40 cellular contexts compared by ENCODE assay signal in genomic region chr2:12693509-12693908, GRCh38.
"Had no signal": no experiment of that assay in that cellular context is flagged by ENCODE, and none has a peak within 500 bp of the region (broad histone marks: within the 10 kb centered on the region; RNA-seq: fewer than 3 reads in every experiment).

No MANE protein-coding gene starts in this region.

- H3K9me3 ChIP-seq: adrenal gland, ascending aorta, body of pancreas, breast epithelium had no signal

- FAIRE-seq: astrocyte had no signal

- H3K4me3 ChIP-seq: adrenal gland, ascending aorta, body of pancreas, breast epithelium, cardiac muscle cell had no signal

- H3K4me1 Mint-ChIP-seq: activated T-helper 17 cell treated with anti-CD3 and anti-CD28 coated beads, Interleukin-2, amount 50 U/mL, for 72 hours; brain; central memory CD8-positive, alpha-beta T cell had no signal

- H3K27me3 ChIP-seq: adrenal gland, ascending aorta, body of pancreas, brain microvascular endothelial cell, breast epithelium, cardiac muscle cell had no signal

- H3K36me3 ChIP-seq: adrenal gland, ascending aorta, brain microvascular endothelial cell, breast epithelium, cardiac muscle cell had no signal

- H3K27ac ChIP-seq: adrenal gland, ascending aorta, body of pancreas, brain microvascular endothelial cell, breast epithelium, cardiac muscle cell had no signal

- ATAC-seq: activated naive CD4-positive, alpha-beta T cell treated with anti-CD3 and anti-CD28 coated beads, Interleukin-2, amount 50 U/mL, for 72 hours; activated naive CD8-positive, alpha-beta T cell treated with anti-CD3 and anti-CD28 coated beads, Interleukin-2, amount 50 U/mL, for 24 hours; activated T-cell treated with anti-CD3 and anti-CD28 coated beads, Interleukin-2, amount 50 U/mL, for 4 hours; activated T-cell treated with anti-CD3 and anti-CD28 coated beads, Interleukin-2, amount 50 U/mL, for 72 hours; activated T-helper 17 cell treated with anti-CD3 and anti-CD28 coated beads, Interleukin-2, amount 50 U/mL, for 72 hours; body of pancreas had no signal

- H3K4me1 ChIP-seq: adrenal gland, ascending aorta, breast epithelium had no signal

- H3K27ac Mint-ChIP-seq: activated naive CD4-positive, alpha-beta T cell treated with anti-CD3 and anti-CD28 coated beads for 36 hours; activated naive CD4-positive, alpha-beta T cell treated with anti-CD3 and anti-CD28 coated beads, Interleukin-2, amount 10 ng/mL, durations not matched to agents 7 days and 5 days; activated naive CD4-positive, alpha-beta T cell treated with anti-CD3 and anti-CD28 coated beads, Interleukin-2, amount 50 U/mL, for 24 hours; activated naive CD4-positive, alpha-beta T cell treated with anti-CD3 and anti-CD28 coated beads, Interleukin-2, amount 50 U/mL, for 72 hours; activated naive CD8-positive, alpha-beta T cell; activated naive CD8-positive, alpha-beta T cell treated with anti-CD3 and anti-CD28 coated beads for 36 hours; activated naive CD8-positive, alpha-beta T cell treated with anti-CD3 and anti-CD28 coated beads, Interleukin-2, amount 10 ng/mL, durations not matched to agents 7 days and 5 days; activated naive CD8-positive, alpha-beta T cell treated with anti-CD3 and anti-CD28 coated beads, Interleukin-2, amount 50 U/mL, for 24 hours; activated T-cell treated with anti-CD3 and anti-CD28 coated beads, Interleukin-2, amount 50 U/mL, for 24 hours; activated T-cell treated with anti-CD3 and anti-CD28 coated beads, Interleukin-2, amount 50 U/mL, for 72 hours; activated T-helper 1 cell treated with anti-CD3 and anti-CD28 coated beads, Interleukin-12 subunit alpha, Interleukin-12 subunit beta, Interleukin-2, Interleukin-4 antibody, amounts not matched to agents 30 ng/mL and 10 ng/mL and 1 ng/mL, durations not matched to agents 14 hours and 24 hours and 36 hours; activated T-helper 17 cell treated with anti-CD3 and anti-CD28 coated beads, Interleukin-2, amount 50 U/mL, for 72 hours; activated T-helper 2 cell treated with anti-CD3 and anti-CD28 coated beads, Interferon-gamma antibody, Interleukin-2, Interleukin-4, amounts not matched to agents 10 μg/mL and 5 μg/mL and 100 μg/mL, durations not matched to agents 14 hours and 24 hours and 36 hours; brain had no signal

- DNase-seq: activated effector memory CD4-positive, alpha-beta T cell treated with anti-CD3 and anti-CD28 coated beads, Interleukin-2, amount 50 U/mL, for 16 hours; activated effector memory CD4-positive, alpha-beta T cell treated with Interleukin-2 at 50 U/mL for 16 hours; activated gamma-delta T cell; activated gamma-delta T cell treated with Interleukin-2 at 50 U/mL for 16 hours; activated naive CD4-positive, alpha-beta T cell; activated naive CD4-positive, alpha-beta T cell treated with anti-CD3 and anti-CD28 coated beads for 36 hours; activated naive CD4-positive, alpha-beta T cell treated with anti-CD3 and anti-CD28 coated beads, Interleukin-2, amount 10 ng/mL, durations not matched to agents 7 days and 5 days; activated naive CD4-positive, alpha-beta T cell treated with anti-CD3 and anti-CD28 coated beads, Interleukin-2, amount 50 U/mL, for 16 hours; activated naive CD4-positive, alpha-beta T cell treated with Interleukin-2 at 50 U/mL for 16 hours; activated naive CD8-positive, alpha-beta T cell treated with anti-CD3 and anti-CD28 coated beads for 36 hours; activated naive CD8-positive, alpha-beta T cell treated with anti-CD3 and anti-CD28 coated beads, Interleukin-2, amount 10 ng/mL, durations not matched to agents 7 days and 5 days; activated naive CD8-positive, alpha-beta T cell treated with anti-CD3 and anti-CD28 coated beads, Interleukin-2, amount 50 U/mL, for 24 hours; activated T-cell treated with anti-CD3 and anti-CD28 coated beads for 4 hours; activated T-cell treated with anti-CD3 and anti-CD28 coated beads, Interleukin-2, amount 50 U/mL, for 1 hour; activated T-cell treated with anti-CD3 and anti-CD28 coated beads, Interleukin-2, amount 50 U/mL, for 24 hours; activated T-cell treated with anti-CD3 and anti-CD28 coated beads, Interleukin-2, amount 50 U/mL, for 4 hours; activated T-cell treated with anti-CD3 and anti-CD28 coated beads, Interleukin-2, amount 50 U/mL, for 48 hours; activated T-cell treated with anti-CD3 and anti-CD28 coated beads, Interleukin-2, amount 50 U/mL, for 72 hours; adrenal gland; amniotic stem cell; amygdala; anterior cingulate cortex; aorta; body of pancreas; brain microvascular endothelial cell; caudate nucleus; central memory CD4-positive, alpha-beta T cell; cerebellar nuclear complex had no signal

- H3K4me3 Mint-ChIP-seq: activated naive CD4-positive, alpha-beta T cell treated with anti-CD3 and anti-CD28 coated beads for 36 hours; activated naive CD4-positive, alpha-beta T cell treated with anti-CD3 and anti-CD28 coated beads, Interleukin-2, amount 10 ng/mL, durations not matched to agents 7 days and 5 days; activated naive CD4-positive, alpha-beta T cell treated with anti-CD3 and anti-CD28 coated beads, Interleukin-2, amount 50 U/mL, for 24 hours; activated naive CD8-positive, alpha-beta T cell; activated naive CD8-positive, alpha-beta T cell treated with anti-CD3 and anti-CD28 coated beads for 36 hours; activated naive CD8-positive, alpha-beta T cell treated with anti-CD3 and anti-CD28 coated beads, Interleukin-2, amount 10 ng/mL, durations not matched to agents 7 days and 5 days; activated naive CD8-positive, alpha-beta T cell treated with anti-CD3 and anti-CD28 coated beads, Interleukin-2, amount 50 U/mL, for 24 hours; activated T-cell treated with anti-CD3 and anti-CD28 coated beads, Interleukin-2, amount 50 U/mL, for 24 hours; activated T-cell treated with anti-CD3 and anti-CD28 coated beads, Interleukin-2, amount 50 U/mL, for 4 hours; activated T-cell treated with anti-CD3 and anti-CD28 coated beads, Interleukin-2, amount 50 U/mL, for 72 hours; activated T-helper 1 cell treated with anti-CD3 and anti-CD28 coated beads, Interleukin-12 subunit alpha, Interleukin-12 subunit beta, Interleukin-2, Interleukin-4 antibody, amounts not matched to agents 30 ng/mL and 10 ng/mL and 1 ng/mL, durations not matched to agents 14 hours and 24 hours and 36 hours; activated T-helper 17 cell treated with anti-CD3 and anti-CD28 coated beads, Interleukin-2, amount 50 U/mL, for 72 hours; brain; central memory CD8-positive, alpha-beta T cell had no signal

- H3K27me3 Mint-ChIP-seq: activated naive CD4-positive, alpha-beta T cell treated with anti-CD3 and anti-CD28 coated beads, Interleukin-2, amount 10 ng/mL, durations not matched to agents 7 days and 5 days; activated naive CD4-positive, alpha-beta T cell treated with anti-CD3 and anti-CD28 coated beads, Interleukin-2, amount 50 U/mL, for 24 hours; activated naive CD8-positive, alpha-beta T cell; activated naive CD8-positive, alpha-beta T cell treated with anti-CD3 and anti-CD28 coated beads for 36 hours; activated naive CD8-positive, alpha-beta T cell treated with anti-CD3 and anti-CD28 coated beads, Interleukin-2, amount 10 ng/mL, durations not matched to agents 7 days and 5 days; activated naive CD8-positive, alpha-beta T cell treated with anti-CD3 and anti-CD28 coated beads, Interleukin-2, amount 50 U/mL, for 24 hours; activated T-cell treated with anti-CD3 and anti-CD28 coated beads, Interleukin-2, amount 50 U/mL, for 24 hours; activated T-helper 17 cell treated with anti-CD3 and anti-CD28 coated beads, Interleukin-2, amount 50 U/mL, for 72 hours; central memory CD8-positive, alpha-beta T cell had no signal
